Comparison of ENCODE assay signal across 8 cellular contexts in the genomic region with DNA sequence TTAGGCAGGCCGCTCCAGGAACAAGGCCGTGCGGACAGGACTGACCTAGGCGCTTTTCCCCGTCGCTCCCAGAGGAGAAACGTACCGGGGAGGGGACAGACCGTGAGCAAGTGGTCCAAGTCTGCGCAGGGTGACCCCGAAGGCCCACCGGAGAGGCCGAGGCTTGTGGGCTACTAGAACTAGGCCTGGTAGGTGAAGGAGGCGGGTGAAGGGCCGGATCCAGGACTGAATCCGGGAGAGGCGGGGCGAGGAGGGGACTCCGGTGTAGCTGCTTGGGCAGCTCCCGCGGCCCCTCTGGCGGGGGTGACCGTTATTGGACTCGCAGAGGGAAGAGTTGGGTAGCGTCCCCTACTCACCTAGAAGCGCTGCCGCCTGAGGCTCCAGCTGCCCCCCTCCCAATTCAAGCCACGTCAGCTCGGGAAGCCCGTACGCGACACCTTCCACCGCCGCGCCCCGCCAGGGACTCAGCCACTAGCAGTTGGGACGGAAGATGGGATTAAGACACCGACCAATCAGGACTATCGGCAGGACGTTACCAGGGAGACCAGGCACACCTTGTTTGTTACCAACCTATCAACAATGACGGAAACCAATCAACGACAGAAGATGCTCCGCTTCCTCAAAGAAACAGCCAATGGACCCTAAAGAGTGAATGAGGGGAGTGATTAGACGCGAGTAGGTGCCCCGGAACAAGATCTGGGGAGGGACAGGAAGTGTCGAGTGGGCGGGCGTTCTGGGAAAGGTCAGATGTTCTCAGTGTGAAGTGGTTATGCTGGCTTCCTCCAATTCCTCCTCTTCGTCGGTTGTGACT. TPM values are rescaled to one million over a fixed set of nuclear protein-coding genes. Genes with fewer than 3 reads are reported as not detected.
DNase-seq lines count a peak whose midpoint lies in the region; ATAC-seq and TF ChIP-seq lines count a peak whose summit lies in the region.

A gene with protein sequence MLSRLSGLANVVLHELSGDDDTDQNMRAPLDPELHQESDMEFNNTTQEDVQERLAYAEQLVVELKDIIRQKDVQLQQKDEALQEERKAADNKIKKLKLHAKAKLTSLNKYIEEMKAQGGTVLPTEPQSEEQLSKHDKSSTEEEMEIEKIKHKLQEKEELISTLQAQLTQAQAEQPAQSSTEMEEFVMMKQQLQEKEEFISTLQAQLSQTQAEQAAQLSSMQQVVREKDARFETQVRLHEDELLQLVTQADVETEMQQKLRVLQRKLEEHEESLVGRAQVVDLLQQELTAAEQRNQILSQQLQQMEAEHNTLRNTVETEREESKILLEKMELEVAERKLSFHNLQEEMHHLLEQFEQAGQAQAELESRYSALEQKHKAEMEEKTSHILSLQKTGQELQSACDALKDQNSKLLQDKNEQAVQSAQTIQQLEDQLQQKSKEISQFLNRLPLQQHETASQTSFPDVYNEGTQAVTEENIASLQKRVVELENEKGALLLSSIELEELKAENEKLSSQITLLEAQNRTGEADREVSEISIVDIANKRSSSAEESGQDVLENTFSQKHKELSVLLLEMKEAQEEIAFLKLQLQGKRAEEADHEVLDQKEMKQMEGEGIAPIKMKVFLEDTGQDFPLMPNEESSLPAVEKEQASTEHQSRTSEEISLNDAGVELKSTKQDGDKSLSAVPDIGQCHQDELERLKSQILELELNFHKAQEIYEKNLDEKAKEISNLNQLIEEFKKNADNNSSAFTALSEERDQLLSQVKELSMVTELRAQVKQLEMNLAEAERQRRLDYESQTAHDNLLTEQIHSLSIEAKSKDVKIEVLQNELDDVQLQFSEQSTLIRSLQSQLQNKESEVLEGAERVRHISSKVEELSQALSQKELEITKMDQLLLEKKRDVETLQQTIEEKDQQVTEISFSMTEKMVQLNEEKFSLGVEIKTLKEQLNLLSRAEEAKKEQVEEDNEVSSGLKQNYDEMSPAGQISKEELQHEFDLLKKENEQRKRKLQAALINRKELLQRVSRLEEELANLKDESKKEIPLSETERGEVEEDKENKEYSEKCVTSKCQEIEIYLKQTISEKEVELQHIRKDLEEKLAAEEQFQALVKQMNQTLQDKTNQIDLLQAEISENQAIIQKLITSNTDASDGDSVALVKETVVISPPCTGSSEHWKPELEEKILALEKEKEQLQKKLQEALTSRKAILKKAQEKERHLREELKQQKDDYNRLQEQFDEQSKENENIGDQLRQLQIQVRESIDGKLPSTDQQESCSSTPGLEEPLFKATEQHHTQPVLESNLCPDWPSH (N-terminal part only) (minus strand): TSS at position 466 of the 811 bp plus-strand sequence. CDS start 18,770 bp downstream, outside the sequence.

- ATAC-seq in GM21576 (IDR thresholded peaks at IDR 0.05; ENCODE audit: unreplicated experiment) (peak; percentile 96), mucosa of descending colon (peak; percentile 97)

- peaks cover 0 to 10% (median 2%) of the 10 kb centered on the region in 3 donors for H3K4me1 Mint-ChIP-seq in IgD-negative memory B cell

- intact Hi-C loops in mucosa of descending colon (cut with DNase I, micrococcal nuclease), result no loop called here

- H3K9me3 Mint-ChIP-seq in IgD-negative memory B cell, result no peaks in the 10 kb centered on the region

- no peaks in the 10 kb centered on the region for H3K9me3 ChIP-seq in mucosa of descending colon

- peak; percentile 100 for DNase-seq in DMS153 (lab: John Stamatoyannopoulos, UW)
- peak; percentile 99 for DNase-seq in OCI-M1 (lab: John Stamatoyannopoulos, UW)
- peak; percentile 85 for DNase-seq in activated T-cell treated with anti-CD3 and anti-CD28 coated beads for 24 hours (ENCODE audit: low read depth)
- DNase-seq in epithelial cell of proximal tubule (ENCODE audit: low read depth), result peak; percentile 100
- DNase-seq in mucosa of descending colon, result peak; percentile 93 to 97 (median 95)
- DNase-seq in stimulated activated CD8-positive, alpha-beta memory T cell treated with anti-CD3 and anti-CD28 coated beads, Interleukin-4, amount 100 ng/mL, for 24 hours (ENCODE audit: low read depth), result peak; percentile 89

- no peaks in the 10 kb centered on the region for H3K36me3 Mint-ChIP-seq in IgD-negative memory B cell

- H3K4me3 Mint-ChIP-seq in IgD-negative memory B cell, result peak within 1 kb of the TSS in 1 of 4 donors; percentile 19

- H3K4me1 ChIP-seq in mucosa of descending colon (ENCODE audit: low read depth), result peaks cover 21% of the 10 kb centered on the region

- H3K4me3 ChIP-seq in epithelial cell of proximal tubule (ENCODE audit: low read depth, low read length), result peak within 1 kb of the TSS; percentile 88
- H3K4me3 ChIP-seq in mucosa of descending colon, result peak within 1 kb of the TSS; percentile 62

- H3K36me3 ChIP-seq in mucosa of descending colon (ENCODE audit: low read depth), result no peaks in the 10 kb centered on the region

- TF ChIP-seq CTCF in epithelial cell of proximal tubule (conservative IDR thresholded peaks at IDR 0.05; ENCODE audit: low read depth, low read length) (no peak), mucosa of descending colon (IDR thresholded peaks at IDR 0.05) (no peak)

- H3K27ac Mint-ChIP-seq in IgD-negative memory B cell, result peak within 1 kb of the TSS in 1 of 3 donors; percentile 47

- no peaks in the 10 kb centered on the region for H3K27me3 Mint-ChIP-seq in IgD-negative memory B cell

RNA-seq across cellular contexts. Expression of the gene that starts here (rescaled TPM):
- 10.0 TPM for polyA plus RNA-seq in IgD-negative memory B cell
- 10.5 and 20.7 TPM in 2 replicates for total RNA-seq in epithelial cell of proximal tubule
- total RNA-seq in mucosa of descending colon, result 10 to 100 TPM; 65.1 to 86.9 (median 71.6) TPM

Comparison
In these comparisons a context has a peak if more than half of its experiments do, and no peak if none do; other contexts are left out.
1. Peak in every context shown above with its lines: DNase-seq, ATAC-seq and H3K4me3 ChIP-seq.